Comparison of ENCODE assay signal across 16 cellular contexts in genomic region chr20:48763183-48764030, GRCh38.
DNase-seq lines count a peak whose midpoint lies in the region; ATAC-seq lines count a peak whose summit lies in the region.
"Had no signal": no experiment of that assay in that cellular context is flagged by ENCODE, and none has a peak within 500 bp of the region (broad histone marks: within the 10 kb centered on the region; RNA-seq: fewer than 3 reads in every experiment).

No MANE protein-coding gene starts in this region.

- H3K36me3 Mint-ChIP-seq in activated CD4-positive, alpha-beta T cell treated with anti-CD3 and anti-CD28 coated beads, Interleukin-2, amount 10 ng/mL, durations not matched to agents 7 days and 5 days (ENCODE audit: low read depth), result peaks cover 57% of the 10 kb centered on the region
- peaks cover 0 to 12% (median 8%) of the 10 kb centered on the region in 3 donors for H3K36me3 Mint-ChIP-seq in immature natural killer cell
- peaks cover 4 to 20% of the 10 kb centered on the region in 2 donors for H3K36me3 Mint-ChIP-seq in stimulated activated naive B cell treated with anti-CD40 and anti-IgM and Interleukin-4, amounts not matched to agents 10 μg/mL and 1 μg/mL and 100 μg/mL, for 72 hours

- DNase-seq in activated CD4-positive, alpha-beta T cell treated with anti-CD3 and anti-CD28 coated beads, Interleukin-2, amount 10 ng/mL, durations not matched to agents 7 days and 5 days, result no peak
- no peak for DNase-seq in activated CD4-positive, alpha-beta T cell treated with anti-CD3 and anti-CD28 coated beads, Interleukin-2, amount 50 U/mL, for 1 hour
- DNase-seq in astrocyte of the hippocampus (ENCODE audit: low read depth, low spot score) (peak; percentile 22), immature natural killer cell (no peak), RPMI8226 (no peak), NCI-H774 (lab: John Stamatoyannopoulos, UW) (no peak), NCI-H748 (lab: John Stamatoyannopoulos, UW; ENCODE audit: unreplicated experiment) (no peak)
- DNase-seq in stimulated activated naive B cell treated with anti-CD40 and anti-IgM and Interleukin-4, amounts not matched to agents 10 μg/mL and 1 μg/mL and 100 μg/mL, for 72 hours, result no peak
- DNase-seq: DND-41, foreskin fibroblast, left lung, NCI-H1105 treated with DMSO at 0.1 percent for 48 hours, NCI-H82, right lobe of liver, SK-N-SH had no signal

- POLR2A ChIA-PET in activated CD4-positive, alpha-beta T cell treated with anti-CD3 and anti-CD28 coated beads, Interleukin-2, amount 10 ng/mL, durations not matched to agents 7 days and 5 days (lab: Charles Lee), result no interaction called here

- no peak overlapping the region for H3K4me3 Mint-ChIP-seq in activated CD4-positive, alpha-beta T cell treated with anti-CD3 and anti-CD28 coated beads, Interleukin-2, amount 10 ng/mL, durations not matched to agents 7 days and 5 days
- peak overlapping the region; percentile 17 to 55 (median 41) for H3K4me3 Mint-ChIP-seq in immature natural killer cell
- no peak overlapping the region for H3K4me3 Mint-ChIP-seq in stimulated activated naive B cell treated with anti-CD40 and anti-IgM and Interleukin-4, amounts not matched to agents 10 μg/mL and 1 μg/mL and 100 μg/mL, for 72 hours

- ATAC-seq in stimulated activated naive B cell treated with anti-CD40 and anti-IgM and Interleukin-4, amounts not matched to agents 10 μg/mL and 1 μg/mL and 100 μg/mL, for 72 hours (replicated peaks), result no peak
- ATAC-seq: A549, left lung had no signal

- H3K9me3 Mint-ChIP-seq in activated CD4-positive, alpha-beta T cell treated with anti-CD3 and anti-CD28 coated beads, Interleukin-2, amount 10 ng/mL, durations not matched to agents 7 days and 5 days, result peaks cover 13% of the 10 kb centered on the region
- H3K9me3 Mint-ChIP-seq in immature natural killer cell, result no peaks in the 10 kb centered on the region
- peaks cover 0 to 2% of the 10 kb centered on the region in 2 donors for H3K9me3 Mint-ChIP-seq in stimulated activated naive B cell treated with anti-CD40 and anti-IgM and Interleukin-4, amounts not matched to agents 10 μg/mL and 1 μg/mL and 100 μg/mL, for 72 hours

- H3K27ac Mint-ChIP-seq in activated CD4-positive, alpha-beta T cell treated with anti-CD3 and anti-CD28 coated beads, Interleukin-2, amount 10 ng/mL, durations not matched to agents 7 days and 5 days, result peak overlapping the region; percentile 94
- peak overlapping the region; percentile 95 to 100 (median 98) for H3K27ac Mint-ChIP-seq in immature natural killer cell
- H3K27ac Mint-ChIP-seq in stimulated activated naive B cell treated with anti-CD40 and anti-IgM and Interleukin-4, amounts not matched to agents 10 μg/mL and 1 μg/mL and 100 μg/mL, for 72 hours, result peak overlapping the region; percentile 82

- H3K27me3 Mint-ChIP-seq in activated CD4-positive, alpha-beta T cell treated with anti-CD3 and anti-CD28 coated beads, Interleukin-2, amount 10 ng/mL, durations not matched to agents 7 days and 5 days, result no peaks in the 10 kb centered on the region
- peaks cover 8 to 17% (median 15%) of the 10 kb centered on the region in 3 donors for H3K27me3 Mint-ChIP-seq in immature natural killer cell (ENCODE audit: low read depth in 3 of 3)
- H3K27me3 Mint-ChIP-seq in stimulated activated naive B cell treated with anti-CD40 and anti-IgM and Interleukin-4, amounts not matched to agents 10 μg/mL and 1 μg/mL and 100 μg/mL, for 72 hours, result no peaks in the 10 kb centered on the region

- CTCF ChIA-PET in activated CD4-positive, alpha-beta T cell treated with anti-CD3 and anti-CD28 coated beads, Interleukin-2, amount 10 ng/mL, durations not matched to agents 7 days and 5 days (lab: Charles Lee), result interaction anchor here (0.7 kb wide), 1 partner anchor 12 kb away, joined by 4 read pairs; no protein-coding TSS in a partner anchor

- peaks cover 87% of the 10 kb centered on the region for H3K4me1 Mint-ChIP-seq in activated CD4-positive, alpha-beta T cell treated with anti-CD3 and anti-CD28 coated beads, Interleukin-2, amount 10 ng/mL, durations not matched to agents 7 days and 5 days
- H3K4me1 Mint-ChIP-seq in immature natural killer cell, result peaks cover 0 to 100% of the 10 kb centered on the region in 2 donors
- peaks cover 53 to 67% of the 10 kb centered on the region in 2 donors for H3K4me1 Mint-ChIP-seq in stimulated activated naive B cell treated with anti-CD40 and anti-IgM and Interleukin-4, amounts not matched to agents 10 μg/mL and 1 μg/mL and 100 μg/mL, for 72 hours

Comparison
In these comparisons a context has a peak if more than half of its experiments do, and no peak if none do; other contexts are left out.
1. H3K4me3 Mint-ChIP-seq: peak in immature natural killer cell (5 of 5); none in activated CD4-positive, alpha-beta T cell treated with anti-CD3 and anti-CD28 coated beads, Interleukin-2, amount 10 ng/mL, durations not matched to agents 7 days and 5 days (single experiment) and stimulated activated naive B cell treated with anti-CD40 and anti-IgM and Interleukin-4, amounts not matched to agents 10 μg/mL and 1 μg/mL and 100 μg/mL, for 72 hours (0 of 2).
2. Peak in every context shown above with its lines, with median percentiles within 50 percentile points of each other: H3K27ac Mint-ChIP-seq.